ENCODE assay signal across 29 cellular contexts in the genomic region with DNA sequence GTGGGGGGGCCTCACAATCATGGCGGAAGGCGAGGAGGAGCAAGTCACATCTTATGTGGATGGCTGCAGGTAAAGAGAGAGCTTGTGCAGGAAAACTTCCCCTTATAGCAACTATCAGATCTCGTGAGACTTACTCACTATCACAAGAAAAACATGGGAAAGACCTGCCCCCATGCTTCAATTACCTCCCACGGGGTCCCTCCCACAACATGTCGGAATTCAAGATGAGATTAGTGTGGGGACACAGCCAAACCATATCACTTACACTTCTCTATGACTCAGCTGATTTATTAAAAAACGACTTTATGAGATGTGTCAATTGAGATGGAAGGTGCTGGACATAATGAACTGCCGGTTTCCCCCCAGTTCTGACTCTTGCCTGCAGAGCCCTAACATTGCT. TPM values are rescaled to one million over a fixed set of nuclear protein-coding genes. Genes with fewer than 3 reads are reported as not detected.
"Had no signal": no experiment of that assay in that cellular context is flagged by ENCODE, and none has a peak within 500 bp of the region (broad histone marks: within the 10 kb centered on the region; RNA-seq: fewer than 3 reads in every experiment).

No MANE protein-coding gene starts in this region.

- H3K27me3 ChIP-seq: brain microvascular endothelial cell, heart left ventricle had no signal

- H3K36me3 ChIP-seq: brain microvascular endothelial cell had no signal

- H3K4me3 ChIP-seq: coronary artery, dorsolateral prefrontal cortex, heart left ventricle had no signal

- H3K27ac ChIP-seq: brain microvascular endothelial cell, coronary artery, dorsolateral prefrontal cortex, heart left ventricle had no signal

- DNase-seq: activated CD4-positive, alpha-beta memory T cell treated with anti-CD3 and anti-CD28 coated beads for 36 hours; activated CD4-positive, alpha-beta T cell treated with anti-CD3 and anti-CD28 coated beads for 36 hours; activated CD4-positive, alpha-beta T cell treated with anti-CD3 and anti-CD28 coated beads, Interleukin-2, amount 10 ng/mL, durations not matched to agents 24 days and 14 days; activated CD4-positive, CD25-positive, alpha-beta regulatory T cell; activated CD4-positive, CD25-positive, alpha-beta regulatory T cell treated with anti-CD3 and anti-CD28 coated beads, Interleukin-2, amount 50 U/mL, for 72 hours; activated CD8-positive, alpha-beta memory T cell treated with anti-CD3 and anti-CD28 coated beads, Interleukin-2, amount 10 ng/mL, durations not matched to agents 7 days and 5 days; activated CD8-positive, alpha-beta memory T cell treated with anti-CD3 and anti-CD28 coated beads, Interleukin-2, amount 50 U/mL, for 4 hours; activated CD8-positive, alpha-beta T cell treated with anti-CD3 and anti-CD28 coated beads, Interleukin-2, amount 10 ng/mL, durations not matched to agents 7 days and 5 days; activated effector memory CD4-positive, alpha-beta T cell treated with anti-CD3 and anti-CD28 coated beads, Interleukin-2, amount 50 U/mL, for 16 hours; activated naive CD4-positive, alpha-beta T cell; activated naive CD4-positive, alpha-beta T cell treated with anti-CD3 and anti-CD28 coated beads, Interleukin-2, amount 10 ng/mL, durations not matched to agents 7 days and 5 days; activated naive CD8-positive, alpha-beta T cell treated with anti-CD3 and anti-CD28 coated beads, Interleukin-2, amount 10 ng/mL, durations not matched to agents 7 days and 5 days; activated T-cell treated with anti-CD3 and anti-CD28 coated beads, Interleukin-2, amount 50 U/mL, for 1 hour; activated T-cell treated with anti-CD3 and anti-CD28 coated beads, Interleukin-2, amount 50 U/mL, for 48 hours; amniotic stem cell; anterior cingulate cortex; brain microvascular endothelial cell; dorsolateral prefrontal cortex; effector memory CD4-positive, alpha-beta T cell; endodermal cell; foreskin fibroblast; heart left ventricle; T-helper 17 cell; T1000 had no signal

RNA-seq across cellular contexts. Expression of gene CHN2, which starts 23.8 kb away (rescaled TPM):
- total RNA-seq: activated T-helper 1 cell treated with anti-CD3 and anti-CD28 coated beads, Interleukin-12 subunit alpha, Interleukin-12 subunit beta, Interleukin-2, Interleukin-4 antibody, amounts not matched to agents 30 ng/mL and 10 ng/mL and 1 ng/mL, durations not matched to agents 14 hours and 24 hours and 36 hours had no signal

RNA-seq across cellular contexts. Expression of gene CPVL, which starts 24.4 kb away (rescaled TPM):
- total RNA-seq: activated CD4-positive, alpha-beta memory T cell treated with anti-CD3 and anti-CD28 coated beads for 36 hours; activated CD4-positive, alpha-beta T cell treated with anti-CD3 and anti-CD28 coated beads for 36 hours; activated CD4-positive, alpha-beta T cell treated with anti-CD3 and anti-CD28 coated beads, Interleukin-2, amount 10 ng/mL, durations not matched to agents 24 days and 14 days; activated CD8-positive, alpha-beta T cell treated with anti-CD3 and anti-CD28 coated beads, Interleukin-2, amount 10 ng/mL, durations not matched to agents 7 days and 5 days; activated naive CD4-positive, alpha-beta T cell treated with anti-CD3 and anti-CD28 coated beads, Interleukin-2, amount 50 U/mL, for 72 hours; activated T-helper 1 cell treated with anti-CD3 and anti-CD28 coated beads, Interleukin-12 subunit alpha, Interleukin-12 subunit beta, Interleukin-2, Interleukin-4 antibody, amounts not matched to agents 30 ng/mL and 10 ng/mL and 1 ng/mL, durations not matched to agents 14 hours and 24 hours and 36 hours; activated T-helper 2 cell treated with anti-CD3 and anti-CD28 coated beads, Interferon-gamma antibody, Interleukin-2, Interleukin-4, amounts not matched to agents 10 μg/mL and 5 μg/mL and 100 μg/mL, durations not matched to agents 14 hours and 24 hours and 36 hours; bronchial epithelial cell had no signal
